In the genomic region with DNA sequence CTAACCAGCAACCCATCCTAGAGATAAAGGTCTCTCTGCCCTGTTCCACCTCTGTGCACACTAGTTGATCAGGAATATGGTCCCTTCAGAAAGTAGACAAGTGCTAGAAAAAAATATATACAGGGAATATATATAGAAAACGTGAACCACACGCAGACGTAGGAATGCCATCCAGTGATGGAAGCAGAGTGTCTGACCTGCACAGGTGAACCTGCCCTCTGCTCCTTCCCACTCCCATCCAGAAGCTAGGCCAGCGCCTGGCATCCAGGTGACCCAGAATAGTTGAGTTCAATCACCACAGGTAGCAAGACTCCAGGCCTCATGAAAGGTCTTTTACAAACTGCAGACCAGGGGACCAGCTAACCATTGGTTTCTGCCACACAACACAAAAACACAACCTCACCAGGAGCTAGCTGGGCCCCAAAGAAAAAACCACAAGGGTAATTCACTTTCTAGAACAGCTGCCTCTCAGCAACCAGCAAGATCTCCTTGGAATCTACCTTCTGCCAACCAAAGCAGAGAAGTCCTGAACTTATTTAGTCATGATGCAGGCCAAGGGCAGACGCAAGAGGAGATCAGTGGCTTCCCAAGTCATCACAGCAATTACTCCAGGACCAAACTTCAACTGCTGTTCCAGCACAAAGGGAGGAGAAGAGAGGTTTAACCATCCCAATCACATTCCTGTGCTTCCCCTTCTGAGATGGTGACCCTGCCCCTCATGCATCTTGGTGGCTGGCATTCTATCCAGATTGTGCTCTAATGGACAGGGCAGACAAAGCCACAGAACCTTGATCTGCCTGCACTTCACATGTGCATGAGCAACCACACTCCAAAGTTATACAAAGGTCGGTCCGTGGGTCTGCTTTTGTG, we compare ENCODE assay signal across 16 cellular contexts. TPM values are rescaled to one million over a fixed set of nuclear protein-coding genes. Genes with fewer than 3 reads are reported as not detected.
A peak's percentile ranks its signal among the peaks of the same experiment; 100 is the strongest.
DNase-seq lines count a peak whose midpoint lies in the region; ATAC-seq, FAIRE-seq and TF ChIP-seq lines count a peak whose summit lies in the region.
"Had no signal": no experiment of that assay in that cellular context is flagged by ENCODE, and none has a peak within 500 bp of the region (broad histone marks: within the 10 kb centered on the region; RNA-seq: fewer than 3 reads in every experiment).

No MANE protein-coding gene starts in this region.

- H3K9me2 ChIP-seq in Loucy (replicated peaks; ENCODE audit: low read depth, low read length): no peaks in the 10 kb centered on the region

- intact Hi-C loops in heart left ventricle (cut with DNase I): loop anchor here in 9 of 10 donors (5.0 to 10.0 kb wide), 9 partner anchors 54 to 369 kb away; a partner anchor contains a TSS

- no peaks in the 10 kb centered on the region for H4K20me1 ChIP-seq in Loucy (ENCODE audit: insufficient read depth, low read length, poor library complexity, severe bottlenecking)
- peaks cover 9% of the 10 kb centered on the region for H4K20me1 ChIP-seq in osteoblast (ENCODE audit: insufficient read depth, low read length)
- H4K20me1 ChIP-seq: BLaER1 had no signal

- peak overlapping the region; percentile 23 for H3K4me2 ChIP-seq in Loucy (ENCODE audit: low read depth, low read length, poor library complexity, severe bottlenecking)
- no peak overlapping the region for H3K4me2 ChIP-seq in osteoblast (ENCODE audit: insufficient read depth, low read length)
- H3K4me2 ChIP-seq: BLaER1, GM23338 had no signal

- ATAC-seq in heart left ventricle (no peak), thoracic aorta (ENCODE audit: insufficient number of reproducible peaks, low FRiP score, low read depth) (no peak), GM18502 (IDR thresholded peaks at IDR 0.05; ENCODE audit: poor library complexity, unreplicated experiment) (no peak)

- TF ChIP-seq CTCF in right atrium auricular region (IDR thresholded peaks at IDR 0.05) (no peak), heart left ventricle (IDR thresholded peaks at IDR 0.05) (no peak), Loucy (conservative IDR thresholded peaks at IDR 0.05; ENCODE audit: low read length) (no peak), fibroblast of the aortic adventitia (IDR thresholded peaks at IDR 0.05; ENCODE audit: insufficient read depth, low read length) (no peak), thoracic aorta (IDR thresholded peaks at IDR 0.05) (no peak), osteoblast (IDR thresholded peaks at IDR 0.05; ENCODE audit: extremely low read depth, low read depth, low read length) (no peak)

- H3K4me3 ChIP-seq in right atrium auricular region: no peak overlapping the region
- H3K4me3 ChIP-seq in heart left ventricle: no peak overlapping the region
- no peak overlapping the region for H3K4me3 ChIP-seq in Loucy (ENCODE audit: low read length, poor library complexity, severe bottlenecking)
- H3K4me3 ChIP-seq in fibroblast of the aortic adventitia (ENCODE audit: low read depth, low read length): no peak overlapping the region
- no peak overlapping the region for H3K4me3 ChIP-seq in thoracic aorta
- no peak overlapping the region for H3K4me3 ChIP-seq in small intestine (ENCODE audit: low read depth in 1 of 2, low read length in 2 of 2)
- no peak overlapping the region for H3K4me3 ChIP-seq in osteoblast (ENCODE audit: insufficient read depth, low read length)
- H3K4me3 ChIP-seq: BLaER1, GM23338, SJCRH30 had no signal

- H3K4me1 ChIP-seq in right atrium auricular region (peaks cover 0 to 50% of the 10 kb centered on the region in 2 donors), heart left ventricle (peaks cover 0 to 55% (median 29%) of the 10 kb centered on the region in 12 donors), Loucy (ENCODE audit: insufficient read depth, low read length, poor library complexity, severe bottlenecking) (peaks cover 21% of the 10 kb centered on the region), thoracic aorta (ENCODE audit: control insufficient read depth in 1 of 2, low read depth in 2 of 2) (peaks cover 19 to 64% of the 10 kb centered on the region in 2 donors), small intestine (ENCODE audit: control insufficient read depth in 2 of 2, insufficient read depth in 1 of 2, low read depth in 1 of 2, low read length in 1 of 2) (no peaks in the 10 kb centered on the region), osteoblast (ENCODE audit: insufficient read depth, low read length) (peaks cover 45% of the 10 kb centered on the region)
- H3K4me1 ChIP-seq: BLaER1, SJCRH30 had no signal

- whole genome bisulfite sequencing in heart left ventricle, 4 donors: 83 to 92% (median 86%) methylated on average over 7 of the region's 7 CpGs
- 86 to 92% (median 90%) methylated on average over 7 of the region's 7 CpGs for WGBS in small intestine, 3 donors

- H2AFZ ChIP-seq in Loucy (ENCODE audit: low read length): no peak overlapping the region
- no peak overlapping the region for H2AFZ ChIP-seq in osteoblast (ENCODE audit: low read length)
- H2AFZ ChIP-seq: GM23338 had no signal

- H3K27me3 ChIP-seq in right atrium auricular region: no peaks in the 10 kb centered on the region
- H3K27me3 ChIP-seq in heart left ventricle: no peaks in the 10 kb centered on the region
- H3K27me3 ChIP-seq in Loucy (ENCODE audit: insufficient read depth, low read length, poor library complexity, severe bottlenecking): no peaks in the 10 kb centered on the region
- no peaks in the 10 kb centered on the region for H3K27me3 ChIP-seq in thoracic aorta (replicated peaks; ENCODE audit: insufficient read depth)
- H3K27me3 ChIP-seq in small intestine (ENCODE audit: control insufficient read depth in 2 of 2, insufficient read depth in 2 of 2, low read length in 2 of 2): no peaks in the 10 kb centered on the region
- no peaks in the 10 kb centered on the region for H3K27me3 ChIP-seq in osteoblast (ENCODE audit: insufficient read depth, low read length)
- H3K27me3 ChIP-seq: BLaER1, SJCRH30 had no signal

- no peaks in the 10 kb centered on the region for H3K79me2 ChIP-seq in Loucy (ENCODE audit: insufficient read depth, low read length)
- H3K79me2 ChIP-seq in osteoblast (ENCODE audit: insufficient read depth, low read length): no peaks in the 10 kb centered on the region

- DNase-seq in right atrium auricular region (ENCODE audit: low spot score): no peak
- no peak for DNase-seq in heart left ventricle
- peak; percentile 6 for DNase-seq in fibroblast of the aortic adventitia (ENCODE audit: low read depth)
- DNase-seq in thoracic aorta (ENCODE audit: low spot score): no peak
- DNase-seq in small intestine: no peak
- no peak for DNase-seq in osteoblast (ENCODE audit: insufficient read length, low spot score, missing footprints)
- DNase-seq: NCI-H226, RPMI8226, SJCRH30 had no signal

- FAIRE-seq in small intestine (lab: Jason Lieb, UNC): no peak
- FAIRE-seq: GM12891, HepG2 had no signal

- no peak for TF ChIP-seq POLR2A in heart left ventricle (IDR thresholded peaks at IDR 0.05)

- H3K27ac ChIP-seq in right atrium auricular region (peak overlapping the region; percentile 47 to 59), heart left ventricle (peak overlapping the region in 2 of 12 donors; percentile 44 to 71), thoracic aorta (peak overlapping the region; percentile 77 to 78), small intestine (ENCODE audit: low read depth in 1 of 2, low read length in 1 of 2) (no peak overlapping the region), osteoblast (ENCODE audit: low read depth, low read length) (no peak overlapping the region)
- H3K27ac ChIP-seq: BLaER1, SJCRH30 had no signal

- H3F3A ChIP-seq in Loucy (ENCODE audit: low read depth): no peaks in the 10 kb centered on the region

- no peaks in the 10 kb centered on the region for H3K9me3 ChIP-seq in right atrium auricular region
- no peaks in the 10 kb centered on the region for H3K9me3 ChIP-seq in heart left ventricle
- no peaks in the 10 kb centered on the region for H3K9me3 ChIP-seq in Loucy (ENCODE audit: insufficient read depth, low read depth, low read length)
- no peaks in the 10 kb centered on the region for H3K9me3 ChIP-seq in thoracic aorta
- no peaks in the 10 kb centered on the region for H3K9me3 ChIP-seq in small intestine (ENCODE audit: control insufficient read depth, low read depth)
- H3K9me3 ChIP-seq in osteoblast (ENCODE audit: low read depth, low read length): no peaks in the 10 kb centered on the region
- H3K9me3 ChIP-seq: BLaER1, SJCRH30 had no signal

- H3K9ac ChIP-seq in Loucy (ENCODE audit: low read depth, low read length, poor library complexity, severe bottlenecking): peak overlapping the region; percentile 1
- H3K9ac ChIP-seq: BLaER1 had no signal

- H3K36me3 ChIP-seq in right atrium auricular region (no peaks in the 10 kb centered on the region), heart left ventricle (peaks cover 0 to 12% (median 0%) of the 10 kb centered on the region in 9 donors), Loucy (ENCODE audit: insufficient read depth, low read length) (no peaks in the 10 kb centered on the region), thoracic aorta (no peaks in the 10 kb centered on the region), small intestine (ENCODE audit: control insufficient read depth in 2 of 2, insufficient read depth in 2 of 2, low read length in 2 of 2) (peaks cover 0 to under 1% of the 10 kb centered on the region in 2 donors), osteoblast (ENCODE audit: insufficient read depth, low read length) (no peaks in the 10 kb centered on the region)
- H3K36me3 ChIP-seq: BLaER1, SJCRH30 had no signal

RNA-seq across cellular contexts. Expression of a gene that starts 53.0 kb away (rescaled TPM):
- total RNA-seq in right atrium auricular region: 1 to 10 TPM; 2.9 to 3.2 TPM
- 1 to 10 TPM; 1.4 to 4.8 (median 2.4) TPM for total RNA-seq in heart left ventricle
- 1 to 10 TPM in 1 of 2 donors, under 1 TPM in 1; 0.95 to 2.8 TPM for polyA plus RNA-seq in heart left ventricle
- total RNA-seq in fibroblast of the aortic adventitia (ENCODE audit: low replicate concordance): 7.0 and 12.3 TPM in 2 replicates
- total RNA-seq in thoracic aorta: 10 to 100 TPM; 10.3 to 11.6 TPM
- 1 to 10 TPM in 1 of 3 donors, under 1 TPM in 2; under 0.01 to 3.3 (median 0.54) TPM for polyA plus RNA-seq in small intestine
- 13.8 TPM in 2 replicates for total RNA-seq in osteoblast
- total RNA-seq: CD8-positive, alpha-beta T cell had no signal

Comparison
In these comparisons a context has a peak if more than half of its experiments do, and no peak if none do; other contexts are left out.
1. H3K27ac ChIP-seq: peak in right atrium auricular region (2 of 2) and thoracic aorta (2 of 2); none in small intestine (0 of 2) and osteoblast (single experiment).